In genomic region chr4:92969650-92970370, GRCh38 we compare ENCODE assay signal across 11 cellular contexts.
A peak's percentile ranks its signal among the peaks of the same experiment; 100 is the strongest.
DNase-seq lines count a peak whose midpoint lies in the region; ATAC-seq and TF ChIP-seq lines count a peak whose summit lies in the region.
"Had no signal": no experiment of that assay in that cellular context is flagged by ENCODE, and none has a peak within 500 bp of the region (broad histone marks: within the 10 kb centered on the region; RNA-seq: fewer than 3 reads in every experiment).

No MANE protein-coding gene starts in this region.

- no peak overlapping the region for H2BK15ac ChIP-seq in H9 (ENCODE audit: low read depth, low read length)

- H3K9ac ChIP-seq in liver (ENCODE audit: low read depth in 1 of 2, low read length in 2 of 2) (no peak overlapping the region), H9 (ENCODE audit: extremely low read depth, insufficient read length, low read length) (no peak overlapping the region)

- no peak overlapping the region for H3K14ac ChIP-seq in H9 (ENCODE audit: insufficient read depth, low read length)

- H3K27ac Mint-ChIP-seq in activated T-helper 17 cell treated with anti-CD3 and anti-CD28 coated beads, Interleukin-2, amount 50 U/mL, for 72 hours: no peak overlapping the region
- H3K27ac Mint-ChIP-seq in H9: no peak overlapping the region

- H3K23ac ChIP-seq in H9 (ENCODE audit: insufficient read length, low read depth, low read length): no peak overlapping the region

- H3K56ac ChIP-seq in H9 (ENCODE audit: insufficient read length, low read depth, low read length): no peak overlapping the region

- H3K79me2 ChIP-seq in H9 (ENCODE audit: insufficient read depth, low read length): no peaks in the 10 kb centered on the region

- DNase-seq in ACHN: peak; percentile 88
- peak; percentile 85 for DNase-seq in HS-5 (ENCODE audit: low read depth)
- peak; percentile 86 to 87 for DNase-seq in cardiac fibroblast (ENCODE audit: low read depth in 2 of 2)
- no peak for DNase-seq in SHP77 (lab: John Stamatoyannopoulos, UW)
- no peak for DNase-seq in H9
- DNase-seq: effector CD4-positive, alpha-beta T cell; MM.1S had no signal

- no peaks in the 10 kb centered on the region for H3K4me1 Mint-ChIP-seq in activated T-helper 17 cell treated with anti-CD3 and anti-CD28 coated beads, Interleukin-2, amount 50 U/mL, for 72 hours
- no peaks in the 10 kb centered on the region for H3K4me1 Mint-ChIP-seq in H9

- H3K27ac ChIP-seq in liver (ENCODE audit: low read depth in 1 of 2, low read length in 2 of 2): peak overlapping the region in 1 of 2 donors; percentile 17
- H3K27ac ChIP-seq in H9 (ENCODE audit: insufficient read length, low read depth, low read length): no peak overlapping the region

- 50% methylated on average over 4 of the region's 4 CpGs for WGBS in liver
- no CpG with 5 or more reads among the region's 4 CpGs for WGBS in H9 (ENCODE audit: extremely low coverage, insufficient read length, low lambda C conversion rate)

- H4K5ac ChIP-seq in H9 (ENCODE audit: insufficient read length, low read depth, low read length): no peak overlapping the region

- no peaks in the 10 kb centered on the region for H3K23me2 ChIP-seq in H9 (ENCODE audit: insufficient read length, low read depth, low read length, poor library complexity, severe bottlenecking)

- H3K4ac ChIP-seq in H9 (ENCODE audit: low read depth, low read length): no peak overlapping the region

- H2BK5ac ChIP-seq in H9 (ENCODE audit: insufficient read length, low read length): no peak overlapping the region

- H3K4me1 ChIP-seq in liver (ENCODE audit: control insufficient read depth in 4 of 4, insufficient read depth in 4 of 4, low read length in 3 of 4) (peaks cover 0 to 10% (median 8%) of the 10 kb centered on the region in 4 donors), H9 (ENCODE audit: insufficient read depth, low read length) (no peaks in the 10 kb centered on the region)

- no peak overlapping the region for H2BK12ac ChIP-seq in H9 (ENCODE audit: insufficient read length, low read depth, low read length)

- no peaks in the 10 kb centered on the region for H3K9me3 ChIP-seq in liver (ENCODE audit: control insufficient read depth in 4 of 4, low read length in 3 of 4)
- no peaks in the 10 kb centered on the region for H3K9me3 ChIP-seq in H9 (ENCODE audit: control insufficient read depth, low read depth, low read length)
- H3K9me3 ChIP-seq: Caco-2 had no signal

- H2BK20ac ChIP-seq in H9 (ENCODE audit: low read depth, low read length, poor library complexity, severe bottlenecking): no peak overlapping the region

- H2BK120ac ChIP-seq in H9 (ENCODE audit: low read depth, low read length, poor library complexity, severe bottlenecking): no peak overlapping the region

- ATAC-seq in activated T-helper 17 cell treated with anti-CD3 and anti-CD28 coated beads, Interleukin-2, amount 50 U/mL, for 72 hours (replicated peaks): no peak
- no peak for ATAC-seq in HG03442 (IDR thresholded peaks at IDR 0.05; ENCODE audit: unreplicated experiment)

- no peaks in the 10 kb centered on the region for H3K36me3 ChIP-seq in liver (ENCODE audit: control insufficient read depth in 4 of 4, insufficient read depth in 3 of 4, low read depth in 1 of 4, low read length in 3 of 4)

- H3K9me3 Mint-ChIP-seq in activated T-helper 17 cell treated with anti-CD3 and anti-CD28 coated beads, Interleukin-2, amount 50 U/mL, for 72 hours: no peaks in the 10 kb centered on the region
- H3K9me3 Mint-ChIP-seq in H9: peaks cover 0 to 4% of the 10 kb centered on the region in 2 experiments; a peak in 2 of 5 replicates

- H3K4me2 ChIP-seq in H9 (ENCODE audit: insufficient read depth, insufficient read length, low read length): no peak overlapping the region

- H3K4me3 Mint-ChIP-seq in activated T-helper 17 cell treated with anti-CD3 and anti-CD28 coated beads, Interleukin-2, amount 50 U/mL, for 72 hours: no peak overlapping the region
- H3K4me3 Mint-ChIP-seq in H9: no peak overlapping the region

- H3K27me3 ChIP-seq in liver (ENCODE audit: control insufficient read depth in 4 of 4, insufficient read depth in 4 of 4, low read length in 3 of 4) (no peaks in the 10 kb centered on the region), H9 (ENCODE audit: insufficient read depth, low read length) (no peaks in the 10 kb centered on the region)

- in situ Hi-C loops in ACHN (cut with HindIII; ENCODE audit: low pct_ligation_motif_present, low pct_unique_long_range_greater_than_20kb, low sequenced_read_pairs): no loop called here

- no peak overlapping the region for H3K4me3 ChIP-seq in cardiac fibroblast (replicated peaks in 1 of 2; ENCODE audit: low read depth in 2 of 2, low read length in 2 of 2)
- H3K4me3 ChIP-seq in liver (ENCODE audit: low read depth in 1 of 3, low read length in 3 of 3): no peak overlapping the region

- H2AK5ac ChIP-seq in H9 (ENCODE audit: insufficient read length, low read length): no peak overlapping the region

- H2AFZ ChIP-seq in H9 (ENCODE audit: low read length): no peak overlapping the region

- no peaks in the 10 kb centered on the region for H3K79me1 ChIP-seq in H9 (ENCODE audit: insufficient read depth, low read depth, low read length, poor library complexity, severe bottlenecking)

- TF ChIP-seq RAD21 in liver (IDR thresholded peaks at IDR 0.05): peak; percentile 46 to 48

- no peak overlapping the region for H4K91ac ChIP-seq in H9 (ENCODE audit: insufficient read length, low read depth, low read length)

- no peak overlapping the region for H3T11ph ChIP-seq in H9 (ENCODE audit: low read length)

- H4K20me1 ChIP-seq in H9 (ENCODE audit: control insufficient read depth, insufficient read depth, insufficient read length): no peaks in the 10 kb centered on the region

- no peak overlapping the region for H3K18ac ChIP-seq in H9 (ENCODE audit: insufficient read length, low read depth, low read length)

- TF ChIP-seq CTCF in cardiac fibroblast (IDR thresholded peaks at IDR 0.05; ENCODE audit: low read depth, low read length) (no peak), liver (IDR thresholded peaks at IDR 0.05; ENCODE audit: low read depth, low read length, missing input control) (no peak), H9 (conservative IDR thresholded peaks at IDR 0.05) (no peak)

- H4K8ac ChIP-seq in H9 (replicated peaks; ENCODE audit: insufficient read length, low read depth, low read length): no peak overlapping the region

- no peaks in the 10 kb centered on the region for H3K36me3 Mint-ChIP-seq in activated T-helper 17 cell treated with anti-CD3 and anti-CD28 coated beads, Interleukin-2, amount 50 U/mL, for 72 hours (ENCODE audit: low read depth)
- H3K36me3 Mint-ChIP-seq in H9 (ENCODE audit: insufficient read depth in 1 of 3, low read depth in 3 of 3): peaks cover 2 to 4% (median 3%) of the 10 kb centered on the region in 3 experiments; a peak in 3 of 7 replicates

- no peaks in the 10 kb centered on the region for H3K27me3 Mint-ChIP-seq in activated T-helper 17 cell treated with anti-CD3 and anti-CD28 coated beads, Interleukin-2, amount 50 U/mL, for 72 hours
- H3K27me3 Mint-ChIP-seq in H9 (ENCODE audit: low read depth): no peaks in the 10 kb centered on the region

TF ChIP-seq in liver, 16 proteins besides CTCF, POLR2A, EP300 and RAD21 (continues in another document):
- TF ChIP-seq FOXA2 (IDR thresholded peaks at IDR 0.05) (peak; percentile 82), ZBTB33 (IDR thresholded peaks at IDR 0.05) (peak; percentile 30), ATF3 (IDR thresholded peaks at IDR 0.05) (peak; percentile 79), HNF4G (IDR thresholded peaks at IDR 0.05) (peak; percentile 28), RXRA (IDR thresholded peaks at IDR 0.05) (peak; percentile 35 to 58), HNF4A (conservative IDR thresholded peaks at IDR 0.05) (peak; percentile 75 to 82), FOXA1 (IDR thresholded peaks at IDR 0.05) (peak; percentile 35), MAX (IDR thresholded peaks at IDR 0.05) (no peak)

Comparison
In these comparisons a context has a peak if more than half of its experiments do, and no peak if none do; other contexts are left out.
1. DNase-seq: peak in ACHN (single experiment), HS-5 (single experiment) and cardiac fibroblast (2 of 2); none in SHP77 (0 of 2) and H9 (single experiment).